1 cellular context compared by ENCODE assay signal in the genomic region with DNA sequence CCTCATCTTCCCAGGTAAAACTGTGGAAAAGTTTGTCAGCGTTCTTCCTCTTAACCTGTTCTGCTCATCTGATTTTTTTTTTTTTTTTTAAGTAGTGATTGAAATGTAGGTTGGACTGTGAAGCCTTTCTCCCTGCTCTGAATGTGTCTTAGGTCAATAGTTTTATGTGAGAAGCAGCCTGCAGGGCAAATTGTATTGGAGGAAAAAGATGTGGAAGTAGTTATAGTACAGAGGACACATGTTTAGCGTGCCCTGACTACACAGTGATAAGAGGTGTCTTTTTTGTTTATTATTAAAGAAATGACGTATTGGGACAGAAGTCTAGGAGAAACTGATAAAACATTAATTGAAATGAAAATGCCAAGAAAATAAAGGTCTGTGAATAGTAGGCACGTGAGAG.
TF ChIP-seq lines count a peak whose summit lies in the region.

No MANE protein-coding gene starts in this region.

TF ChIP-seq in IMR-90, 13 proteins besides CTCF, POLR2A, EP300 and RAD21 (continued from another document):
- TF ChIP-seq, protein P1, sequence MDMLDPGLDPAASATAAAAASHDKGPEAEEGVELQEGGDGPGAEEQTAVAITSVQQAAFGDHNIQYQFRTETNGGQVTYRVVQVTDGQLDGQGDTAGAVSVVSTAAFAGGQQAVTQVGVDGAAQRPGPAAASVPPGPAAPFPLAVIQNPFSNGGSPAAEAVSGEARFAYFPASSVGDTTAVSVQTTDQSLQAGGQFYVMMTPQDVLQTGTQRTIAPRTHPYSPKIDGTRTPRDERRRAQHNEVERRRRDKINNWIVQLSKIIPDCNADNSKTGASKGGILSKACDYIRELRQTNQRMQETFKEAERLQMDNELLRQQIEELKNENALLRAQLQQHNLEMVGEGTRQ (IDR thresholded peaks at IDR 0.05; ENCODE audit: low read depth, low read length), result no peak
- TF ChIP-seq BHLHE40 (IDR thresholded peaks at IDR 0.05; ENCODE audit: low read depth, low read length), result no peak
- TF ChIP-seq NFE2L2 (IDR thresholded peaks at IDR 0.05; ENCODE audit: low read depth, low read length), result no peak
- TF ChIP-seq MAFK (IDR thresholded peaks at IDR 0.05; ENCODE audit: low read depth, low read length), result no peak
- no peak for TF ChIP-seq SMC3 (IDR thresholded peaks at IDR 0.05; ENCODE audit: low read depth, low read length)
- no peak for TF ChIP-seq RCOR1 (IDR thresholded peaks at IDR 0.05; ENCODE audit: insufficient replicate concordance, low read length)
- no peak for TF ChIP-seq MXI1 (IDR thresholded peaks at IDR 0.05; ENCODE audit: borderline replicate concordance, low read depth, low read length)
